27 cellular contexts compared by ENCODE assay signal in the genomic region with DNA sequence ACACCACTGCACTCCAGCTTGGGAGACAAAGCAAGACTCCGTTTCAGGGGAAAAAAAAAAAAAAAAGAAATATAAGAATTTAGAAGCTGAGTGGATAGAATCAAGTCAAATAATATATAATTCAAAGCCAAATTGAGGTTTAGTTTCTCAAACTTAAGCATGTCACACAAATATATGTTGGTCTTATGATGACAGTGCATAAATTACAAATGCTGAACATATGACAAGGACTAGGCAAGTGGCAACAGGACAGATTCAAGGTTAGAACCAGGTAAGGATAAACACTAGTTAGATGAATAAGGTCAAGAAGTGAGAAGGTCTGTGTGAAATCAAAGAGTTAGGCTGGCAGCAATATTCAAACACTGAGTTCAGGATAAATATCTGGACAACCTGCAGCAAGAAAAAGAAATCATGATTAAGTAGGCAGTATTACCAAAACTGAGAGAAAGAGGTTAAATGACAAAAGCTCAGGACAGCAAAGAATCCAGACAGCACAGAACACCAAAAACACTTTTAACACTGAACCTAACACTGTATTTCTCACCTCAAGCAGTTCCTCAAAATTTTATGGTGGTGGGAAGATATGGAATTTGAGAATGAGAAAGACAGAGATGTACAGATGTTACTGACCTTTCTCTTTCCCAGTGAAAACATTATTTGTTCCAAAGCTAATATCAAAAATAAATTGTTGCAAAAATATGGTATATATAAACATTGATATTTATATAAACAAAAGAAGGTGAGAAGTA. TPM values are rescaled to one million over a fixed set of nuclear protein-coding genes. Genes with fewer than 3 reads are reported as not detected.
A peak's percentile ranks its signal among the peaks of the same experiment; 100 is the strongest.
DNase-seq lines count a peak whose midpoint lies in the region; ATAC-seq and TF ChIP-seq lines count a peak whose summit lies in the region.
"Had no signal": no experiment of that assay in that cellular context is flagged by ENCODE, and none has a peak within 500 bp of the region (broad histone marks: within the 10 kb centered on the region; RNA-seq: fewer than 3 reads in every experiment).

No MANE protein-coding gene starts in this region.

- no peak overlapping the region for H3K14ac ChIP-seq in IMR-90 (replicated peaks; ENCODE audit: low read depth, low read length)

- H2BK120ac ChIP-seq in IMR-90 (ENCODE audit: low read depth, low read length): no peak overlapping the region

- no peak for TF ChIP-seq RAD21 in IMR-90 (IDR thresholded peaks at IDR 0.05; ENCODE audit: low read length)

- H3K27ac ChIP-seq in IMR-90 (ENCODE audit: insufficient read depth, low read length) (no peak overlapping the region), smooth muscle cell (ENCODE audit: low read depth) (peak overlapping the region; percentile 52), dorsolateral prefrontal cortex (no peak overlapping the region)
- H3K27ac ChIP-seq: BLaER1, body of pancreas, HL-60, lower lobe of right lung had no signal

- H3K27ac Mint-ChIP-seq in activated T-cell treated with anti-CD3 and anti-CD28 coated beads, Interleukin-2, amount 50 U/mL, for 24 hours: peak overlapping the region; percentile 0
- peak overlapping the region; percentile 10 for H3K27ac Mint-ChIP-seq in endothelial cell (ENCODE audit: unreplicated experiment)
- H3K27ac Mint-ChIP-seq: activated CD4-positive, alpha-beta memory T cell treated with anti-CD3 and anti-CD28 coated beads, Interleukin-2, amount 10 ng/mL, durations not matched to agents 7 days and 5 days had no signal

- peaks cover 82% of the 10 kb centered on the region for H3K36me3 Mint-ChIP-seq in activated T-cell treated with anti-CD3 and anti-CD28 coated beads, Interleukin-2, amount 50 U/mL, for 24 hours (ENCODE audit: low read depth)
- no peaks in the 10 kb centered on the region for H3K36me3 Mint-ChIP-seq in endothelial cell (ENCODE audit: low read depth, unreplicated experiment)
- H3K36me3 Mint-ChIP-seq: natural killer cell treated with Interleukin-12 subunit alpha and Interleukin-12 subunit beta and Interleukin-15 and Interleukin-18, amount 100 ng/mL, for 72 hours had no signal

- no peak overlapping the region for H4K91ac ChIP-seq in IMR-90 (ENCODE audit: insufficient read depth, low read depth, low read length)

- H3K18ac ChIP-seq in IMR-90 (ENCODE audit: low read depth, low read length): no peak overlapping the region

- no CpG with 5 or more reads among the region's 1 CpG for WGBS in IMR-90 (ENCODE audit: extremely low coverage in 2 of 2, insufficient read length in 1 of 2), 2 experiments
- 100% methylated on average over 1 of the region's 1 CpG for whole genome bisulfite sequencing in smooth muscle cell (ENCODE audit: low lambda C conversion rate)

- no TSS peak for BruUV-seq in IMR-90 (replicated peaks; lab: Mats Ljungman, UMichigan)

- H3K9me1 ChIP-seq in IMR-90 (ENCODE audit: insufficient read depth, low read length): peaks cover 2% of the 10 kb centered on the region; the same call in 1 of the 2 replicates

- H3K9me3 ChIP-seq in IMR-90 (ENCODE audit: control insufficient read depth, insufficient read depth, low read length) (peaks cover 2% of the 10 kb centered on the region; the same call in 1 of the 2 replicates), smooth muscle cell (replicated peaks; ENCODE audit: low read depth) (no peaks in the 10 kb centered on the region)
- H3K9me3 ChIP-seq: adrenal gland, body of pancreas, lower lobe of right lung had no signal

- H3F3A ChIP-seq in smooth muscle cell (ENCODE audit: low read depth): peaks cover 9% of the 10 kb centered on the region

- no peak for TF ChIP-seq POLR2A in IMR-90 (IDR thresholded peaks at IDR 0.05; ENCODE audit: low read depth, low read length)

- no peak for TF ChIP-seq CTCF in IMR-90 (conservative IDR thresholded peaks at IDR 0.05; ENCODE audit: low read depth, low read length)
- no peak for TF ChIP-seq CTCF in endothelial cell (IDR thresholded peaks at IDR 0.05; ENCODE audit: unreplicated experiment)
- no peak for TF ChIP-seq CTCF in smooth muscle cell (IDR thresholded peaks at IDR 0.05; ENCODE audit: borderline replicate concordance, insufficient read depth, poor library complexity, severe bottlenecking)
- TF ChIP-seq CTCF in dorsolateral prefrontal cortex (IDR thresholded peaks at IDR 0.05 in 54 of 56, conservative IDR thresholded peaks at IDR 0.05 in 2 of 56; ENCODE audit: low read depth in 1 of 56, partially characterized antibody in 56 of 56): no peak

- H4K8ac ChIP-seq in IMR-90 (ENCODE audit: low read depth in 2 of 2, low read length in 2 of 2): no peak overlapping the region

- peak overlapping the region; percentile 8; the same call in 1 of the 2 replicates for H3K23ac ChIP-seq in IMR-90 (ENCODE audit: low read depth, low read length)

- H3K79me2 ChIP-seq in smooth muscle cell (ENCODE audit: low read depth): peaks cover 100% of the 10 kb centered on the region

- H3K4me1 ChIP-seq in IMR-90 (ENCODE audit: control insufficient read depth, insufficient read depth, low read length) (0 out of 2 replicates have a peak, but pooled peaks cover 2% of the 10 kb centered on the region), smooth muscle cell (ENCODE audit: low read depth) (peaks cover 9% of the 10 kb centered on the region)
- H3K4me1 ChIP-seq: BLaER1 had no signal

- intact Hi-C loops in IMR-90 (cut with micrococcal nuclease): no loop called here
- intact Hi-C loops in dorsolateral prefrontal cortex (cut with DNase I): no loop called here

- H3K4me1 Mint-ChIP-seq in activated T-cell treated with anti-CD3 and anti-CD28 coated beads, Interleukin-2, amount 50 U/mL, for 24 hours (ENCODE audit: low read depth): peaks cover 52% of the 10 kb centered on the region
- peaks cover 6% of the 10 kb centered on the region for H3K4me1 Mint-ChIP-seq in endothelial cell (ENCODE audit: unreplicated experiment)

- H3K4me2 ChIP-seq in IMR-90 (ENCODE audit: low read depth, low read length) (no peak overlapping the region), smooth muscle cell (no peak overlapping the region)
- H3K4me2 ChIP-seq: BLaER1 had no signal

- H2AK9ac ChIP-seq in IMR-90 (replicated peaks; ENCODE audit: low read depth, low read length, poor library complexity): no peak overlapping the region

- H3K4me3 ChIP-seq in IMR-90 (ENCODE audit: insufficient read depth, low read depth, low read length): no peak overlapping the region
- H3K4me3 ChIP-seq in smooth muscle cell: no peak overlapping the region
- no peak overlapping the region for H3K4me3 ChIP-seq in dorsolateral prefrontal cortex
- H3K4me3 ChIP-seq: adrenal gland, BLaER1, body of pancreas, heart right ventricle, lower lobe of right lung had no signal

- CTCF ChIA-PET in IMR-90 (lab: Yijun Ruan, JAX): interaction anchor here (0.6 kb wide), 1 partner anchor 705 kb away, joined by 3 read pairs; no protein-coding TSS in a partner anchor

- H3K27me3 Mint-ChIP-seq in activated T-cell treated with anti-CD3 and anti-CD28 coated beads, Interleukin-2, amount 50 U/mL, for 24 hours: no peaks in the 10 kb centered on the region
- no peaks in the 10 kb centered on the region for H3K27me3 Mint-ChIP-seq in endothelial cell (ENCODE audit: unreplicated experiment)
- H3K27me3 Mint-ChIP-seq: activated CD4-positive, alpha-beta memory T cell treated with anti-CD3 and anti-CD28 coated beads, Interleukin-2, amount 10 ng/mL, durations not matched to agents 7 days and 5 days; natural killer cell treated with Interleukin-12 subunit alpha and Interleukin-12 subunit beta and Interleukin-15 and Interleukin-18, amount 100 ng/mL, for 72 hours had no signal

- H2BK20ac ChIP-seq in IMR-90 (ENCODE audit: low read depth, low read length): no peak overlapping the region

- DNase-seq in activated T-cell treated with anti-CD3 and anti-CD28 coated beads, Interleukin-2, amount 50 U/mL, for 24 hours: no peak
- DNase-seq in activated T-cell treated with anti-CD3 and anti-CD28 coated beads, Interleukin-2, amount 50 U/mL, for 1 hour: no peak
- DNase-seq in IMR-90: no peak
- DNase-seq in endothelial cell (ENCODE audit: low spot score): no peak
- no peak for DNase-seq in smooth muscle cell (lab: John Stamatoyannopoulos, UW; ENCODE audit: unreplicated experiment)
- no peak for DNase-seq in NCI-H748 treated with DMSO at 0.1 percent for 48 hours (lab: John Stamatoyannopoulos, UW)
- DNase-seq in dorsolateral prefrontal cortex: no peak
- DNase-seq: activated CD4-positive, alpha-beta memory T cell treated with anti-CD3 and anti-CD28 coated beads, Interleukin-2, amount 10 ng/mL, durations not matched to agents 7 days and 5 days; activated CD4-positive, CD25-positive, alpha-beta regulatory T cell; activated gamma-delta T cell treated with Interleukin-2 at 50 U/mL for 16 hours; adrenal gland; body of pancreas; cerebellar nuclear complex; heart right ventricle; lower lobe of right lung; NCI-H1092; NCI-H1694 treated with DMSO at 0.1 percent for 48 hours; NCI-H2171 treated with DMSO at 0.1 percent for 48 hours; NCI-H524; NK-92 treated with Interleukin-12 subunit alpha and Interleukin-12 subunit beta, amount 100 ng/mL, for 24 hours; SHP77 treated with DMSO at 0.1 percent for 48 hours; stimulated activated CD4-positive, alpha-beta T cell treated with anti-CD3 and anti-CD28 coated beads, Interleukin-2, amount 100 ng/mL, for 24 hours; trophoblast cell had no signal

- POLR2A ChIA-PET in IMR-90 (lab: Charles Lee; ENCODE audit: unreplicated experiment): no interaction called here

- peaks cover 12 to 55% of the 10 kb centered on the region in 2 experiments for H3K79me1 ChIP-seq in IMR-90 (ENCODE audit: low read depth in 1 of 2, low read length in 2 of 2)

- no peak overlapping the region for H3K56ac ChIP-seq in IMR-90 (ENCODE audit: extremely low read depth, insufficient read depth, low read length)

- H4K5ac ChIP-seq in IMR-90 (ENCODE audit: low read depth, low read length): no peak overlapping the region

- dilution Hi-C loops in IMR-90 (cut with HindIII; ENCODE audit: low sequenced_read_pairs, unreplicated experiment): no loop called here

- no peak for ATAC-seq in IMR-90 (ENCODE audit: low read depth)
- ATAC-seq in HG02938 (IDR thresholded peaks at IDR 0.05; ENCODE audit: unreplicated experiment): no peak
- ATAC-seq: body of pancreas; heart right ventricle; lower lobe of right lung; natural killer cell treated with Interleukin-12 subunit alpha and Interleukin-12 subunit beta and Interleukin-15 and Interleukin-18, amount 100 ng/mL, for 72 hours had no signal

- peak overlapping the region; percentile 11 for H2BK5ac ChIP-seq in IMR-90 (ENCODE audit: low read depth, low read length, poor library complexity, severe bottlenecking)

- H3K27me3 ChIP-seq in IMR-90 (ENCODE audit: control insufficient read depth, insufficient read depth, low read length): no peaks in the 10 kb centered on the region
- no peaks in the 10 kb centered on the region for H3K27me3 ChIP-seq in smooth muscle cell (ENCODE audit: low read depth)
- no peaks in the 10 kb centered on the region for H3K27me3 ChIP-seq in dorsolateral prefrontal cortex
- H3K27me3 ChIP-seq: adrenal gland, BLaER1, body of pancreas, heart right ventricle had no signal

- in situ Hi-C loops in IMR-90 (cut with MboI; ENCODE audit: low sequenced_read_pairs): no loop called here

- H2AFZ ChIP-seq in IMR-90 (replicated peaks; ENCODE audit: low read length, poor library complexity) (no peak overlapping the region), smooth muscle cell (ENCODE audit: low read depth) (no peak overlapping the region)

- H4K20me1 ChIP-seq in IMR-90 (ENCODE audit: insufficient read depth, low read length): peaks cover 33% of the 10 kb centered on the region
- peaks cover 89% of the 10 kb centered on the region for H4K20me1 ChIP-seq in smooth muscle cell (ENCODE audit: low read depth)

- H3K36me3 ChIP-seq in IMR-90 (ENCODE audit: control insufficient read depth, insufficient read depth, low read length) (no peaks in the 10 kb centered on the region), smooth muscle cell (ENCODE audit: low read depth) (no peaks in the 10 kb centered on the region)
- H3K36me3 ChIP-seq: adrenal gland, lower lobe of right lung had no signal

- H3K9ac ChIP-seq in IMR-90 (ENCODE audit: low read depth, low read length) (no peak overlapping the region), smooth muscle cell (ENCODE audit: low read depth) (no peak overlapping the region)
- H3K9ac ChIP-seq: BLaER1 had no signal

- H3K4me3 Mint-ChIP-seq in activated T-cell treated with anti-CD3 and anti-CD28 coated beads, Interleukin-2, amount 50 U/mL, for 24 hours: no peak overlapping the region
- H3K4me3 Mint-ChIP-seq in endothelial cell (ENCODE audit: unreplicated experiment): no peak overlapping the region
- H3K4me3 Mint-ChIP-seq: activated CD4-positive, alpha-beta memory T cell treated with anti-CD3 and anti-CD28 coated beads, Interleukin-2, amount 10 ng/mL, durations not matched to agents 7 days and 5 days; natural killer cell treated with Interleukin-12 subunit alpha and Interleukin-12 subunit beta and Interleukin-15 and Interleukin-18, amount 100 ng/mL, for 72 hours had no signal

- H2AK5ac ChIP-seq in IMR-90 (ENCODE audit: low read depth, low read length): no peak overlapping the region

- H2BK15ac ChIP-seq in IMR-90 (ENCODE audit: low read depth, low read length): no peak overlapping the region

- H3K4ac ChIP-seq in IMR-90 (ENCODE audit: low read depth, low read length): no peak overlapping the region

- no peaks in the 10 kb centered on the region for H3K9me3 Mint-ChIP-seq in activated T-cell treated with anti-CD3 and anti-CD28 coated beads, Interleukin-2, amount 50 U/mL, for 24 hours
- no peaks in the 10 kb centered on the region for H3K9me3 Mint-ChIP-seq in endothelial cell (ENCODE audit: unreplicated experiment)
- H3K9me3 Mint-ChIP-seq: activated CD4-positive, alpha-beta memory T cell treated with anti-CD3 and anti-CD28 coated beads, Interleukin-2, amount 10 ng/mL, durations not matched to agents 7 days and 5 days; natural killer cell treated with Interleukin-12 subunit alpha and Interleukin-12 subunit beta and Interleukin-15 and Interleukin-18, amount 100 ng/mL, for 72 hours had no signal

RNA-seq across cellular contexts. Expression of a gene that starts 45.4 kb away (rescaled TPM):
- total RNA-seq in IMR-90 (2012; rRNA removed) (75.3 and 77.2 TPM in 2 replicates), endothelial cell (ENCODE audit: unreplicated experiment) (61.8 TPM), smooth muscle cell (58.0 and 62.2 TPM in 2 replicates), dorsolateral prefrontal cortex (100 to 1,000 TPM in 88 of 120 experiments, 10 to 100 TPM in 32; 75.6 to 126 (median 105) TPM)
- polyA plus RNA-seq in IMR-90 (2012; rRNA removed) (28.5 and 30.5 TPM in 2 replicates), smooth muscle cell (29.7 and 33.8 TPM in 2 replicates)
- 6.8 and 8.8 TPM in 2 replicates for polyA plus RNA-seq in IMR-90 (2012; cell fraction: cytosol; rRNA removed)
- polyA plus RNA-seq in IMR-90 (2012; cell fraction: nucleus; rRNA removed; ENCODE audit: low replicate concordance): 13.9 and 48.1 TPM in 2 replicates
